Comparison of ENCODE assay signal across 10 cellular contexts in the genomic region with DNA sequence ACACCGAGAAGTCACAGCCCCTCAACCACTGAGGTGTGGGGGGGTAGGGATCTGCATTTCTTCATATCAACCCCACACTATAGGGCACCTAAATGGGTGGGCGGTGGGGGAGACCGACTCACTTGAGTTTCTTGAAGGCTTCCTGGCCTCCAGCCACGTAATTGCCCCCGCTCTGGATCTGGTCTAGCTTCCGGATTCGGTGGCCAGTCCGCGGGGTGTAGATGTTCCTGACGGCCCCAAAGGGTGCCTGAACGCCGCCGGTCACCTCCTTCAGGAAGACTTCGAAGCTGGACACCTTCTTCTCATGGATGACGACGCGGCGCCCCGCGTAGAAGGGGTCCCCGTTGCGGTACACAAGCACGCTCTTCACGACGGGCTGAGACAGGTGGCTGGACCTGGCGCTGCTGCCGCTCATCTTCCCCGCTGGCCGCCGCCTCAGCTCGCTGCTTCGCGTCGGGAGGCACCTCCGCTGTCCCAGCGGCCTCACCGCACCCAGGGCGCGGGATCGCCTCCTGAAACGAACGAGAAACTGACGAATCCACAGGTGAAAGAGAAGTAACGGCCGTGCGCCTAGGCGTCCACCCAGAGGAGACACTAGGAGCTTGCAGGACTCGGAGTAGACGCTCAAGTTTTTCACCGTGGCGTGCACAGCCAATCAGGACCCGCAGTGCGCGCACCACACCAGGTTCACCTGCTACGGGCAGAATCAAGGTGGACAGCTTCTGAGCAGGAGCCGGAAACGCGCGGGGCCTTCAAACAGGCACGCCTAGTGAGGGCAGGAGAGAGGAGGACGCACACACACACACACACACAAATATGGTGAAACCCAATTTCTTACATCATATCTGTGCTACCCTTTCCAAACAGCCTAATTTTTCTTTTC. TPM values are rescaled to one million over a fixed set of nuclear protein-coding genes. Genes with fewer than 3 reads are reported as not detected.
A peak's percentile ranks its signal among the peaks of the same experiment; 100 is the strongest.
DNase-seq lines count a peak whose midpoint lies in the region; ATAC-seq and TF ChIP-seq lines count a peak whose summit lies in the region.
"Had no signal": no experiment of that assay in that cellular context is flagged by ENCODE, and none has a peak within 500 bp of the region (broad histone marks: within the 10 kb centered on the region; RNA-seq: fewer than 3 reads in every experiment).

A gene (minus strand): TSS at position 724 of the 883 bp plus-strand sequence. CDS start 309 bp downstream, at position 415.

- WGBS in stomach, 5 donors = 3 to 5% (median 4%) methylated on average over 35 to 61 of the region's 61 CpGs

- H3K4me1 ChIP-seq in mononuclear cell (ENCODE audit: insufficient read depth, low read length) (peaks cover 22% of the 10 kb centered on the region), stomach (peaks cover 13 to 33% (median 25%) of the 10 kb centered on the region in 4 donors)

- TF ChIP-seq EP300 in stomach (IDR thresholded peaks at IDR 0.05) = no peak

- no peaks in the 10 kb centered on the region for H3K9me3 Mint-ChIP-seq in activated CD4-positive, alpha-beta T cell treated with anti-CD3 and anti-CD28 coated beads, Interleukin-2, amount 10 ng/mL, durations not matched to agents 7 days and 5 days

- no peaks in the 10 kb centered on the region for H3K36me3 Mint-ChIP-seq in activated CD4-positive, alpha-beta T cell treated with anti-CD3 and anti-CD28 coated beads, Interleukin-2, amount 10 ng/mL, durations not matched to agents 7 days and 5 days (ENCODE audit: low read depth)

- POLR2A ChIA-PET in activated CD4-positive, alpha-beta T cell treated with anti-CD3 and anti-CD28 coated beads, Interleukin-2, amount 10 ng/mL, durations not matched to agents 7 days and 5 days (lab: Charles Lee) = no interaction called here

- TF ChIP-seq CTCF in stomach (IDR thresholded peaks at IDR 0.05) = no peak

- peak; percentile 55 for DNase-seq in activated CD4-positive, alpha-beta T cell treated with anti-CD3 and anti-CD28 coated beads, Interleukin-2, amount 10 ng/mL, durations not matched to agents 7 days and 5 days
- DNase-seq in ecto neural progenitor cell (ENCODE audit: low spot score) (peak; percentile 53), stomach (peak; percentile 82), GOT3 (lab: John Stamatoyannopoulos, UW) (no peak), hippocampal formation (lab: John Stamatoyannopoulos, UW) (no peak)

- TF ChIP-seq POLR2A in stomach (IDR thresholded peaks at IDR 0.05) = no peak

- no peak within 1 kb of the TSS for H3K27ac Mint-ChIP-seq in activated CD4-positive, alpha-beta T cell treated with anti-CD3 and anti-CD28 coated beads, Interleukin-2, amount 10 ng/mL, durations not matched to agents 7 days and 5 days

- H3K36me3 ChIP-seq in stomach = no peaks in the 10 kb centered on the region
- H3K36me3 ChIP-seq: neutrophil had no signal

- H3K27ac ChIP-seq in stomach = peak within 1 kb of the TSS; percentile 25 to 66 (median 48)
- H3K27ac ChIP-seq: KMS-11, neutrophil had no signal

- peaks cover 15% of the 10 kb centered on the region for H3K4me1 Mint-ChIP-seq in activated CD4-positive, alpha-beta T cell treated with anti-CD3 and anti-CD28 coated beads, Interleukin-2, amount 10 ng/mL, durations not matched to agents 7 days and 5 days

- peak; percentile 22 for ATAC-seq in HG03354 (IDR thresholded peaks at IDR 0.05; ENCODE audit: poor library complexity, severe bottlenecking, unreplicated experiment)
- no peak for ATAC-seq in HG02852 (IDR thresholded peaks at IDR 0.05; ENCODE audit: unreplicated experiment)

- intact Hi-C loops in stomach (cut with DNase I; ENCODE audit: low total_unique reads) = no loop called here

- no peaks in the 10 kb centered on the region for H3K9me3 ChIP-seq in mononuclear cell (ENCODE audit: low read depth, low read length)
- no peaks in the 10 kb centered on the region for H3K9me3 ChIP-seq in stomach
- H3K9me3 ChIP-seq: neutrophil had no signal

- peaks cover 50% of the 10 kb centered on the region for H3K27me3 Mint-ChIP-seq in activated CD4-positive, alpha-beta T cell treated with anti-CD3 and anti-CD28 coated beads, Interleukin-2, amount 10 ng/mL, durations not matched to agents 7 days and 5 days

- H3K4me3 ChIP-seq in mononuclear cell (ENCODE audit: low read length) (peak within 1 kb of the TSS; percentile 2), stomach (peak within 1 kb of the TSS; percentile 49 to 57 (median 55))

- H3K27me3 ChIP-seq in mononuclear cell (ENCODE audit: insufficient read depth, low read length) = peaks cover 29% of the 10 kb centered on the region
- H3K27me3 ChIP-seq in stomach = peaks cover 0 to 16% (median 3%) of the 10 kb centered on the region in 3 donors

- H3K4me3 Mint-ChIP-seq in activated CD4-positive, alpha-beta T cell treated with anti-CD3 and anti-CD28 coated beads, Interleukin-2, amount 10 ng/mL, durations not matched to agents 7 days and 5 days = peak within 1 kb of the TSS; percentile 37

- CTCF ChIA-PET in activated CD4-positive, alpha-beta T cell treated with anti-CD3 and anti-CD28 coated beads, Interleukin-2, amount 10 ng/mL, durations not matched to agents 7 days and 5 days (lab: Charles Lee) = no interaction called here

RNA-seq across cellular contexts. Expression of the gene that starts here (rescaled TPM):
- total RNA-seq in activated CD4-positive, alpha-beta T cell treated with anti-CD3 and anti-CD28 coated beads, Interleukin-2, amount 10 ng/mL, durations not matched to agents 7 days and 5 days = not detected
- total RNA-seq in mononuclear cell (0.10 TPM), stomach (1 to 10 TPM in 3 of 5 donors, under 1 TPM in 2; under 0.01 to 2.8 (median 2.2) TPM)
- polyA plus RNA-seq in stomach = 1 to 10 TPM in 1 of 3 donors, under 1 TPM in 2; 0.15 to 2.7 (median 0.48) TPM

Comparison
In these comparisons a context has a peak if more than half of its experiments do, and no peak if none do; other contexts are left out.
1. Peak in DNase-seq in activated CD4-positive, alpha-beta T cell treated with anti-CD3 and anti-CD28 coated beads, Interleukin-2, amount 10 ng/mL, durations not matched to agents 7 days and 5 days; RNA of the gene not detected or under 1 TPM.
2. DNase-seq: peak in ecto neural progenitor cell (single experiment) and stomach (single experiment); none in GOT3 (single experiment) and hippocampal formation (0 of 2).